8 cellular contexts compared by ENCODE assay signal in the genomic region with DNA sequence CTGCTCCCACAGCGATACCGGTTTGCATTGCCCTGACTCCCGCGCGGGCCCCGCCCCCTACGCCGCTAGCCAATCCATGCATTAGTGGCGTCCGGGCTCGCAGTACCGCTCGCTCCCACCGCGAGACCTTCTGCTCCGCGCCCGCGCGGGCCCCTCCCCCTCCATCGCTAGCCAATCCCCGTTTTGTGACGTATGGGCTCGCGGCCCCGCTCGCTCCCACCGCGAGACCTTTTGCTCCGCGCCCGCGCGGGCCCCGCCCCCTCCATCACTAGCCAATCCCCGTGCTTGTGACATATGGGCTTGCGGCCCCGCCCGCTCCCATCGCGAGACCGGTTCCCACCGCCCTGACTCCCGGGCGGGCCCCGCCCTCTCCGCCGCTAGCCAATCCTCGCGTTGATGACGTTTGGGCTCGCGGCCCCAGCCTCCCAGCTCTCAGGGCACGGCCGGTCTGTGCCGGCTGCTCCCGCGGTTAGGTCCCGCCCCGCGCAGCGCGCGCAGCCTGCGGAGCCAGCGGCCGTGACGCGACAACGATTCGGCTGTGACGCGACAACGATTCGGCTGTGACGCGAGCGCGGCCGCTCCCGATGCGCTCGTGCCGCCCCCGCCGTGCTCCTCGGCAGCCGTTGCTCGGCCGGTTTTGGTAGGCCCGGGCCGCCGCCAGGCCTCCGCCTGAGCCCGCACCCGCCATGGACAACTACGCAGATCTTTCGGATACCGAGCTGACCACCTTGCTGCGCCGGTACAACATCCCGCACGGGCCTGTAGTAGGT. TPM values are rescaled to one million over a fixed set of nuclear protein-coding genes. Genes with fewer than 3 reads are reported as not detected.
A peak's percentile ranks its signal among the peaks of the same experiment; 100 is the strongest.
DNase-seq lines count a peak whose midpoint lies in the region; ATAC-seq, FAIRE-seq and TF ChIP-seq lines count a peak whose summit lies in the region.

A gene (plus strand): TSS at position 497 of the 770 bp plus-strand sequence. CDS start 190 bp downstream, at position 687.

- intact Hi-C loops in A673 (cut with micrococcal nuclease; ENCODE audit: unreplicated experiment), result no loop called here

- peak within 1 kb of the TSS; percentile 100 for H3K27ac ChIP-seq in A673 (ENCODE audit: low read depth, low read length, poor library complexity, severe bottlenecking)
- H3K27ac ChIP-seq in smooth muscle cell (ENCODE audit: low read depth), result peak within 1 kb of the TSS; percentile 97

- FAIRE-seq in bronchial epithelial cell (lab: Jason Lieb, UNC), result no peak

- CTCF ChIA-PET in A673 (lab: Charles Lee), result no interaction called here

- H4K20me1 ChIP-seq in smooth muscle cell (ENCODE audit: low read depth), result peaks cover 5% of the 10 kb centered on the region

- peaks cover 19% of the 10 kb centered on the region for H3K79me2 ChIP-seq in smooth muscle cell (ENCODE audit: low read depth)

- peak within 1 kb of the TSS; percentile 85 for H3K4me2 ChIP-seq in smooth muscle cell

- POLR2A ChIA-PET in A673 (lab: Charles Lee; ENCODE audit: low non-redundant PET), result interaction anchor here (1.0 kb wide), 1 partner anchor 10 kb away, joined by 8 read pairs; no protein-coding TSS in a partner anchor

- no peaks in the 10 kb centered on the region for H3K27me3 ChIP-seq in A673 (replicated peaks; ENCODE audit: insufficient read depth, low read depth, low read length, poor library complexity)
- no peaks in the 10 kb centered on the region for H3K27me3 ChIP-seq in bronchial epithelial cell (ENCODE audit: control insufficient read depth, insufficient read depth, low read length)
- no peaks in the 10 kb centered on the region for H3K27me3 ChIP-seq in smooth muscle cell (ENCODE audit: low read depth)

- H3K9me3 ChIP-seq in A673 (ENCODE audit: low read depth, low read length, poor library complexity, severe bottlenecking) (no peaks in the 10 kb centered on the region), smooth muscle cell (replicated peaks; ENCODE audit: low read depth) (no peaks in the 10 kb centered on the region)

- no peak for TF ChIP-seq CTCF in A673 (conservative IDR thresholded peaks at IDR 0.05; ENCODE audit: low read depth, low read length)
- TF ChIP-seq CTCF in WI38 (IDR thresholded peaks at IDR 0.05; ENCODE audit: low read depth, low read length), result no peak
- TF ChIP-seq CTCF in bronchial epithelial cell (IDR thresholded peaks at IDR 0.05; ENCODE audit: insufficient read depth, low read length, severe bottlenecking), result no peak
- TF ChIP-seq CTCF in smooth muscle cell (IDR thresholded peaks at IDR 0.05; ENCODE audit: borderline replicate concordance, insufficient read depth, poor library complexity, severe bottlenecking), result no peak

- ATAC-seq in GM18870 (IDR thresholded peaks at IDR 0.05; ENCODE audit: unreplicated experiment) (peak; percentile 88), HG03135 (IDR thresholded peaks at IDR 0.05; ENCODE audit: unreplicated experiment) (peak; percentile 75)

- no peaks in the 10 kb centered on the region for H3F3A ChIP-seq in smooth muscle cell (ENCODE audit: low read depth)

- DNase-seq in A673 (ENCODE audit: low spot score) (peak; percentile 98), NCI-H2227 (lab: John Stamatoyannopoulos, UW; ENCODE audit: unreplicated experiment) (peak; percentile 100), bronchial epithelial cell (ENCODE audit: low read depth) (peak; percentile 85), iPS-NIHi7 (ENCODE audit: extremely low spot score) (peak; percentile 72), smooth muscle cell (lab: John Stamatoyannopoulos, UW; ENCODE audit: unreplicated experiment) (peak; percentile 99)

- H2AFZ ChIP-seq in smooth muscle cell (ENCODE audit: low read depth), result no peak within 1 kb of the TSS

- H3K4me3 ChIP-seq in A673 (ENCODE audit: low read depth, low read length, poor library complexity, severe bottlenecking) (peak within 1 kb of the TSS; percentile 96), WI38 (ENCODE audit: low read depth, low read length) (peak within 1 kb of the TSS; percentile 74), bronchial epithelial cell (ENCODE audit: low read depth, low read length) (peak within 1 kb of the TSS; percentile 68), smooth muscle cell (peak within 1 kb of the TSS; percentile 80)

- H3K9ac ChIP-seq in smooth muscle cell (ENCODE audit: low read depth), result peak within 1 kb of the TSS; percentile 99

- 47% methylated on average over 75 of the region's 103 CpGs for WGBS in smooth muscle cell (ENCODE audit: low lambda C conversion rate)

- H3K36me3 ChIP-seq in A673 (ENCODE audit: insufficient read depth, low read length, poor library complexity, severe bottlenecking) (no peaks in the 10 kb centered on the region), bronchial epithelial cell (ENCODE audit: control insufficient read depth, insufficient read depth, low read length) (peaks cover 4% of the 10 kb centered on the region), smooth muscle cell (ENCODE audit: low read depth) (no peaks in the 10 kb centered on the region)

- H3K4me1 ChIP-seq in A673 (ENCODE audit: insufficient read depth, low read length, poor library complexity, severe bottlenecking) (no peaks in the 10 kb centered on the region), smooth muscle cell (ENCODE audit: low read depth) (peaks cover 12% of the 10 kb centered on the region)

- BruUV-seq in A673 (replicated peaks; lab: Mats Ljungman, UMichigan), result no TSS peak

RNA-seq across cellular contexts. Expression of the gene that starts here (rescaled TPM):
- total RNA-seq in A673 (2021) (79.6 and 84.7 TPM in 2 replicates), bronchial epithelial cell (16.1 and 27.3 TPM in 2 replicates), smooth muscle cell (46.1 and 61.4 TPM in 2 replicates)
- polyA plus RNA-seq in smooth muscle cell, result 63.9 and 67.4 TPM in 2 replicates

Comparison
In these comparisons a context has a peak if more than half of its experiments do, and no peak if none do; other contexts are left out.
1. Peak in every context shown above with its lines: DNase-seq, ATAC-seq, H3K4me3 ChIP-seq and H3K27ac ChIP-seq.